7 cellular contexts compared by ENCODE assay signal in genomic region chr1:146853145-146853544, GRCh38.
DNase-seq lines count a peak whose midpoint lies in the region; ATAC-seq, FAIRE-seq and TF ChIP-seq lines count a peak whose summit lies in the region.
"Not testable (repeated sequence)": the region's sequence is repeated elsewhere in the genome, so short reads cannot be mapped to it uniquely, and the experiment has no call there.

No MANE protein-coding gene starts in this region.

- ATAC-seq in GM23338 (peak; percentile 85), K562 (peak; percentile 71), HepG2 (peak; percentile 46; the same call in 1 of the 3 replicates)

- in situ Hi-C loops in K562 (cut with MboI); HepG2 (cut with HindIII; ENCODE audit: extremely low pct_ligation_motif_present, low pct_unique_long_range_greater_than_20kb): not testable (repeated sequence)

- not testable (repeated sequence) for H3K36me3 Mint-ChIP-seq in GM23338 (ENCODE audit: low read depth); activated naive CD4-positive, alpha-beta T cell treated with anti-CD3 and anti-CD28 coated beads for 36 hours (ENCODE audit: low read depth); progenitor cell of endocrine pancreas (ENCODE audit: insufficient read depth)

- 6% methylated on average over 6 of the region's 9 CpGs for WGBS in K562 (ENCODE audit: insufficient coverage, low coverage, missing lambda C conversion rate)
- WGBS in HepG2 (ENCODE audit: low lambda C conversion rate) = no CpG with 5 or more reads among the region's 9 CpGs

- CTCF ChIA-PET in activated naive CD4-positive, alpha-beta T cell treated with anti-CD3 and anti-CD28 coated beads for 36 hours (lab: Charles Lee); K562 (lab: Yijun Ruan, JAX; ENCODE audit: low intra/inter-chr PET ratio); HepG2 (lab: Yijun Ruan, JAX; ENCODE audit: low intra/inter-chr PET ratio, low total read pairs): not testable (repeated sequence)

- H3K9me3 ChIP-seq in Karpas-422 (ENCODE audit: low read length); K562 (replicated peaks; ENCODE audit: control insufficient read depth, insufficient read depth, low read depth, low read length); HepG2 (ENCODE audit: low read length): not testable (repeated sequence)

- H3K4me1 Mint-ChIP-seq in GM23338; activated naive CD4-positive, alpha-beta T cell treated with anti-CD3 and anti-CD28 coated beads for 36 hours (ENCODE audit: low read depth); progenitor cell of endocrine pancreas (ENCODE audit: low read depth): not testable (repeated sequence)

- intact Hi-C loops in activated naive CD4-positive, alpha-beta T cell treated with anti-CD3 and anti-CD28 coated beads for 36 hours (cut with micrococcal nuclease); K562 (cut with micrococcal nuclease); HepG2 (cut with micrococcal nuclease; ENCODE audit: unreplicated experiment): not testable (repeated sequence)

- not testable (repeated sequence) for TF ChIP-seq POLR2A in K562 (conservative IDR thresholded peaks at IDR 0.05); HepG2 (IDR thresholded peaks at IDR 0.05; ENCODE audit: insufficient read depth in 1 of 2, low read depth in 2 of 2, low read length in 2 of 2)

- H3K4me2 ChIP-seq in GM23338; Karpas-422 (ENCODE audit: low read depth, low read length, poor library complexity, severe bottlenecking); K562 (ENCODE audit: insufficient read depth, low read length); HepG2 (ENCODE audit: low read depth, low read length): not testable (repeated sequence)

- H3K79me2 ChIP-seq in GM23338 (replicated peaks; ENCODE audit: insufficient read depth); Karpas-422 (ENCODE audit: low read length); K562 (ENCODE audit: control insufficient read depth, insufficient read depth, low read length); HepG2 (ENCODE audit: insufficient read depth, low read length): not testable (repeated sequence)

- POLR2A ChIA-PET in K562 (lab: Yijun Ruan, JAX) = interaction anchor here (0.6 kb wide), 1 partner anchor 389 kb away, joined by 3 read pairs; the partner anchor contains the start of gene CHD1L
- POLR2A ChIA-PET in HepG2 (lab: Yijun Ruan, JAX) = not testable (repeated sequence)

- TF ChIP-seq RAD21 in K562 (CRISPR knock-in tag; conservative IDR thresholded peaks at IDR 0.05 in 1 of 2, IDR thresholded peaks at IDR 0.05 in 1 of 2); HepG2 (CRISPR knock-in tag; IDR thresholded peaks at IDR 0.05): not testable (repeated sequence)

- H2AFZ ChIP-seq in GM23338; Karpas-422 (ENCODE audit: low read length); K562 (ENCODE audit: low read depth, low read length); HepG2 (ENCODE audit: low read length): not testable (repeated sequence)

- DNase-seq in GM23338 (ENCODE audit: low spot score) = peak; percentile 19
- DNase-seq in Karpas-422 = peak; percentile 40
- DNase-seq in RPMI8226 = peak; percentile 8
- peak; percentile 5 for DNase-seq in activated naive CD4-positive, alpha-beta T cell treated with anti-CD3 and anti-CD28 coated beads for 36 hours
- peak in 1 of 4 experiments; percentile 21 for DNase-seq in K562 (ENCODE audit: extremely low read depth in 1 of 4, low spot score in 3 of 4)
- not testable (repeated sequence) for DNase-seq in HepG2 (ENCODE audit: low spot score)
- DNase-seq in progenitor cell of endocrine pancreas (ENCODE audit: low spot score, unreplicated experiment) = peak; percentile 18

- H3K9me2 ChIP-seq in GM23338 (ENCODE audit: insufficient read depth); Karpas-422 (replicated peaks; ENCODE audit: insufficient read depth, low read length): not testable (repeated sequence)

- not testable (repeated sequence) for H4K20me1 ChIP-seq in GM23338 (replicated peaks; ENCODE audit: insufficient read depth); Karpas-422 (ENCODE audit: insufficient read depth, low read depth, low read length); K562 (replicated peaks; ENCODE audit: control insufficient read depth, insufficient read depth, low read length); HepG2 (ENCODE audit: insufficient read depth, low read length)

- not testable (repeated sequence) for H3K9me1 ChIP-seq in K562 (ENCODE audit: control insufficient read depth, insufficient read depth, low read length)

- not testable (repeated sequence) for H3K4me3 ChIP-seq in GM23338; Karpas-422 (ENCODE audit: low read length); K562; HepG2 (replicated peaks in 1 of 3; ENCODE audit: insufficient read depth in 1 of 3, low read depth in 2 of 3, low read length in 3 of 3)

- H3K4me3 Mint-ChIP-seq in GM23338; activated naive CD4-positive, alpha-beta T cell treated with anti-CD3 and anti-CD28 coated beads for 36 hours; progenitor cell of endocrine pancreas (ENCODE audit: low read depth): not testable (repeated sequence)

- not testable (repeated sequence) for H3K9ac ChIP-seq in Karpas-422 (ENCODE audit: low read length); K562 (ENCODE audit: insufficient read depth in 1 of 2, low read depth in 2 of 2, low read length in 2 of 2); HepG2 (ENCODE audit: insufficient read depth, low read depth, low read length)

- TF ChIP-seq CTCF in GM23338 (conservative IDR thresholded peaks at IDR 0.05; ENCODE audit: low read depth in 2 of 2); K562 (IDR thresholded peaks at IDR 0.05 in 2 of 3, conservative IDR thresholded peaks at IDR 0.05 in 1 of 3; ENCODE audit: insufficient read depth in 2 of 3, low read depth in 1 of 3, low read length in 3 of 3); HepG2 (CRISPR knock-in tag; IDR thresholded peaks at IDR 0.05); progenitor cell of endocrine pancreas (IDR thresholded peaks at IDR 0.05; ENCODE audit: unreplicated experiment): not testable (repeated sequence)

- not testable (repeated sequence) for H3K27ac ChIP-seq in GM23338 (ENCODE audit: low read depth); Karpas-422 (ENCODE audit: low read length); K562 (ENCODE audit: extremely low read depth, low read depth, low read length); HepG2 (ENCODE audit: extremely low read length, insufficient read depth, low read length)

- not testable (repeated sequence) for H3K27me3 ChIP-seq in GM23338 (ENCODE audit: insufficient read depth); Karpas-422 (ENCODE audit: low read length); K562 (ENCODE audit: control insufficient read depth in 2 of 2, insufficient read depth in 2 of 2, low read length in 2 of 2); HepG2 (ENCODE audit: control insufficient read depth in 1 of 2, insufficient read depth in 2 of 2, low read length in 2 of 2)

- H3K4me1 ChIP-seq in GM23338 (ENCODE audit: insufficient read depth); Karpas-422 (ENCODE audit: low read length); K562 (replicated peaks in 1 of 2; ENCODE audit: control insufficient read depth in 2 of 2, insufficient read depth in 2 of 2, low read length in 2 of 2); HepG2 (ENCODE audit: insufficient read depth, low read length): not testable (repeated sequence)

- H3K27me3 Mint-ChIP-seq in GM23338 (ENCODE audit: insufficient read depth, low read depth, poor library complexity); activated naive CD4-positive, alpha-beta T cell treated with anti-CD3 and anti-CD28 coated beads for 36 hours (ENCODE audit: low read depth); progenitor cell of endocrine pancreas: not testable (repeated sequence)

- not testable (repeated sequence) for H3K36me3 ChIP-seq in GM23338 (ENCODE audit: insufficient read depth); Karpas-422 (ENCODE audit: insufficient read depth, low read length); K562 (ENCODE audit: control insufficient read depth, insufficient read depth, low read length); HepG2 (replicated peaks in 1 of 2; ENCODE audit: control insufficient read depth in 1 of 2, insufficient read depth in 2 of 2, low read length in 2 of 2)

- not testable (repeated sequence) for H3F3A ChIP-seq in GM23338 (replicated peaks; ENCODE audit: low read depth)

- not testable (repeated sequence) for H3K9me3 Mint-ChIP-seq in GM23338; activated naive CD4-positive, alpha-beta T cell treated with anti-CD3 and anti-CD28 coated beads for 36 hours; progenitor cell of endocrine pancreas (ENCODE audit: low read depth)

- H3K27ac Mint-ChIP-seq in GM23338; activated naive CD4-positive, alpha-beta T cell treated with anti-CD3 and anti-CD28 coated beads for 36 hours; progenitor cell of endocrine pancreas: not testable (repeated sequence)

- BruUV-seq in K562 (replicated peaks; lab: Mats Ljungman, UMichigan); HepG2 (replicated peaks; lab: Mats Ljungman, UMichigan): not testable (repeated sequence)

- not testable (repeated sequence) for FAIRE-seq in K562 (lab: Jason Lieb, UNC); HepG2 (lab: Jason Lieb, UNC)

- not testable (repeated sequence) for TF ChIP-seq EP300 in K562 (IDR thresholded peaks at IDR 0.05; ENCODE audit: low read length); HepG2 (IDR thresholded peaks at IDR 0.05; ENCODE audit: low read depth in 2 of 2, low read length in 2 of 2); HepG2 (CRISPR knock-in tag; IDR thresholded peaks at IDR 0.05; ENCODE audit: borderline replicate concordance)
